ENCODE assay signal across 9 cellular contexts in the genomic region with DNA sequence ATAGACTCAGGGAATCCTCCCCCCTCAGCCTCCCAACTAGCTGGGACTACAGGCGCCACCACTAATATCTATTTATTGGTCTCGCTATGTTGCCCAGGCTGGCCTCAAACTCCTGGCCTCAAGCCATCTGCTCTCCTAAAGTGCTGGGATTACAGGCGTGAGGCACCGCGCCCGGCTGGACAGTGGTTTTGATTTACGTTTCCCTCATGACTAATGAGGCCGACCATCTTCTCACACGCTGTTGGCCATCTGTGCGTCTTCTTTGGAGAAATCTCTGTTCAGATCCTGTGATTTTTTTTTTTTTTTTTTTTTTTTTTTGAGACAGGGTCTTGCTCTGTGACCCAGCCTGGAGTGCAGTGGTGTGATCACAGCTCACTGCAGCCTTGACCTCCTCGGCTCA. TPM values are rescaled to one million over a fixed set of nuclear protein-coding genes. Genes with fewer than 3 reads are reported as not detected.
DNase-seq lines count a peak whose midpoint lies in the region; ATAC-seq, FAIRE-seq and TF ChIP-seq lines count a peak whose summit lies in the region.
"Not testable (repeated sequence)": the region's sequence is repeated elsewhere in the genome, so short reads cannot be mapped to it uniquely, and the experiment has no call there.
"Had no signal": no experiment of that assay in that cellular context is flagged by ENCODE, and none has a peak within 500 bp of the region (broad histone marks: within the 10 kb centered on the region; RNA-seq: fewer than 3 reads in every experiment).

No MANE protein-coding gene starts in this region.

- intact Hi-C loops in A673 (cut with micrococcal nuclease; ENCODE audit: unreplicated experiment); esophagus muscularis mucosa (cut with DNase I): not testable (repeated sequence)

- H3K36me3 ChIP-seq in A673 (ENCODE audit: insufficient read depth, low read length, poor library complexity, severe bottlenecking); esophagus muscularis mucosa; keratinocyte (ENCODE audit: control insufficient read depth in 2 of 2, extremely low read depth in 1 of 2, insufficient read depth in 2 of 2, low read length in 2 of 2): not testable (repeated sequence)

- not testable (repeated sequence) for H4K20me1 ChIP-seq in keratinocyte (ENCODE audit: control insufficient read depth, extremely low read depth, insufficient read depth, low read length)

- H3K4me1 ChIP-seq in A673 (ENCODE audit: insufficient read depth, low read length, poor library complexity, severe bottlenecking) (peaks cover 29% of the 10 kb centered on the region), esophagus muscularis mucosa (peaks cover 52 to 91% (median 84%) of the 10 kb centered on the region in 4 donors), keratinocyte (ENCODE audit: control insufficient read depth, extremely low read depth, insufficient read depth, low read length) (peaks cover 38% of the 10 kb centered on the region)

- H3K9me3 ChIP-seq in A673 (ENCODE audit: low read depth, low read length, poor library complexity, severe bottlenecking); esophagus muscularis mucosa; keratinocyte (ENCODE audit: control insufficient read depth, low read depth, low read length): not testable (repeated sequence)

- dilution Hi-C loops in keratinocyte (cut with MboI; ENCODE audit: extremely low pct_ligation_motif_present, low sequenced_read_pairs), result not testable (repeated sequence)

- peak overlapping the region; percentile 82 for H3K4me3 Mint-ChIP-seq in activated naive CD8-positive, alpha-beta T cell treated with anti-CD3 and anti-CD28 coated beads, Interleukin-2, amount 10 ng/mL, durations not matched to agents 7 days and 5 days
- H3K4me3 Mint-ChIP-seq in stimulated activated naive CD8-positive, alpha-beta T cell treated with anti-CD3 and anti-CD28 coated beads, Interleukin-15, Interleukin-2, amounts not matched to agents 100 ng/mL and 50 ng/mL, for 24 hours, result peak overlapping the region; percentile 66

- H3K27me3 Mint-ChIP-seq in activated naive CD8-positive, alpha-beta T cell treated with anti-CD3 and anti-CD28 coated beads, Interleukin-2, amount 10 ng/mL, durations not matched to agents 7 days and 5 days; stimulated activated naive CD8-positive, alpha-beta T cell treated with anti-CD3 and anti-CD28 coated beads, Interleukin-15, Interleukin-2, amounts not matched to agents 100 ng/mL and 50 ng/mL, for 24 hours: not testable (repeated sequence)

- not testable (repeated sequence) for FAIRE-seq in keratinocyte (lab: Jason Lieb, UNC)

- H3K9me3 Mint-ChIP-seq in activated naive CD8-positive, alpha-beta T cell treated with anti-CD3 and anti-CD28 coated beads, Interleukin-2, amount 10 ng/mL, durations not matched to agents 7 days and 5 days; stimulated activated naive CD8-positive, alpha-beta T cell treated with anti-CD3 and anti-CD28 coated beads, Interleukin-15, Interleukin-2, amounts not matched to agents 100 ng/mL and 50 ng/mL, for 24 hours: not testable (repeated sequence)

- not testable (repeated sequence) for TF ChIP-seq EP300 in esophagus muscularis mucosa (IDR thresholded peaks at IDR 0.05)

- H3K4me2 ChIP-seq in keratinocyte (ENCODE audit: control insufficient read depth, extremely low read depth, insufficient read depth, low read depth, low read length), result peak overlapping the region; percentile 56

- H3K9ac ChIP-seq in keratinocyte (ENCODE audit: control insufficient read depth, extremely low read depth, insufficient read depth, low read length), result not testable (repeated sequence)

- WGBS in esophagus muscularis mucosa, result 43% methylated on average over 9 of the region's 11 CpGs

- not testable (repeated sequence) for H3K36me3 Mint-ChIP-seq in activated naive CD8-positive, alpha-beta T cell treated with anti-CD3 and anti-CD28 coated beads, Interleukin-2, amount 10 ng/mL, durations not matched to agents 7 days and 5 days; stimulated activated naive CD8-positive, alpha-beta T cell treated with anti-CD3 and anti-CD28 coated beads, Interleukin-15, Interleukin-2, amounts not matched to agents 100 ng/mL and 50 ng/mL, for 24 hours (ENCODE audit: low read depth)

- BruUV-seq in A673 (replicated peaks; lab: Mats Ljungman, UMichigan), result not testable (repeated sequence)

- not testable (repeated sequence) for TF ChIP-seq POLR2A in esophagus muscularis mucosa (IDR thresholded peaks at IDR 0.05; ENCODE audit: low read depth)

- H3K79me2 ChIP-seq in keratinocyte (ENCODE audit: control insufficient read depth, insufficient read depth, low read length), result peaks cover 28% of the 10 kb centered on the region

- H3K27me3 ChIP-seq in A673 (replicated peaks; ENCODE audit: insufficient read depth, low read depth, low read length, poor library complexity); esophagus muscularis mucosa; keratinocyte (ENCODE audit: control insufficient read depth, extremely low read depth, insufficient read depth, low read length): not testable (repeated sequence)

- H3K4me1 Mint-ChIP-seq in activated naive CD8-positive, alpha-beta T cell treated with anti-CD3 and anti-CD28 coated beads, Interleukin-2, amount 10 ng/mL, durations not matched to agents 7 days and 5 days, result not testable (repeated sequence)
- H3K4me1 Mint-ChIP-seq in stimulated activated naive CD8-positive, alpha-beta T cell treated with anti-CD3 and anti-CD28 coated beads, Interleukin-15, Interleukin-2, amounts not matched to agents 100 ng/mL and 50 ng/mL, for 24 hours (ENCODE audit: low read depth), result peaks cover 22% of the 10 kb centered on the region

- not testable (repeated sequence) for H3K4me3 ChIP-seq in A673 (ENCODE audit: low read depth, low read length, poor library complexity, severe bottlenecking); esophagus muscularis mucosa; keratinocyte (ENCODE audit: control insufficient read depth in 2 of 3, extremely low read depth in 1 of 3, insufficient read depth in 2 of 3, low read depth in 1 of 3, low read length in 3 of 3)

- TF ChIP-seq CTCF in A673 (conservative IDR thresholded peaks at IDR 0.05; ENCODE audit: low read depth, low read length); RWPE1 (conservative IDR thresholded peaks at IDR 0.05; ENCODE audit: low read depth); esophagus muscularis mucosa (IDR thresholded peaks at IDR 0.05); keratinocyte (optimal IDR thresholded peaks at IDR 0.05 in 1 of 3, IDR thresholded peaks at IDR 0.05 in 1 of 3, conservative IDR thresholded peaks at IDR 0.05 in 1 of 3; ENCODE audit: extremely low read depth in 1 of 3, insufficient read depth in 2 of 3, low read length in 3 of 3): not testable (repeated sequence)

- H3K9me1 ChIP-seq in keratinocyte (ENCODE audit: control insufficient read depth, extremely low read depth, insufficient read depth, low read length), result not testable (repeated sequence)

- POLR2A ChIA-PET in A673 (lab: Charles Lee; ENCODE audit: low non-redundant PET); RWPE1 (lab: Yijun Ruan, JAX; ENCODE audit: low non-redundant PET): not testable (repeated sequence)
- POLR2A ChIA-PET in activated naive CD8-positive, alpha-beta T cell treated with anti-CD3 and anti-CD28 coated beads, Interleukin-2, amount 10 ng/mL, durations not matched to agents 7 days and 5 days (lab: Charles Lee), result interaction anchor here (0.8 kb wide), 1 partner anchor 11 kb away, joined by 3 read pairs; no protein-coding TSS in a partner anchor

- CTCF ChIA-PET in A673 (lab: Charles Lee); RWPE1 (lab: Yijun Ruan, JAX): not testable (repeated sequence)

- peak overlapping the region; percentile 91 for H3K27ac Mint-ChIP-seq in activated naive CD8-positive, alpha-beta T cell treated with anti-CD3 and anti-CD28 coated beads, Interleukin-2, amount 10 ng/mL, durations not matched to agents 7 days and 5 days
- H3K27ac Mint-ChIP-seq in stimulated activated naive CD8-positive, alpha-beta T cell treated with anti-CD3 and anti-CD28 coated beads, Interleukin-15, Interleukin-2, amounts not matched to agents 100 ng/mL and 50 ng/mL, for 24 hours, result not testable (repeated sequence)

- not testable (repeated sequence) for H2AFZ ChIP-seq in keratinocyte (ENCODE audit: control insufficient read depth, low read length)

- not testable (repeated sequence) for ATAC-seq in activated naive CD8-positive, alpha-beta T cell treated with anti-CD3 and anti-CD28 coated beads, Interleukin-2, amount 10 ng/mL, durations not matched to agents 7 days and 5 days (ENCODE audit: low read depth)

- not testable (repeated sequence) for DNase-seq in A673 (ENCODE audit: low spot score); RWPE1 (ENCODE audit: low spot score); activated naive CD8-positive, alpha-beta T cell treated with anti-CD3 and anti-CD28 coated beads, Interleukin-2, amount 10 ng/mL, durations not matched to agents 7 days and 5 days; esophagus muscularis mucosa (ENCODE audit: extremely low spot score); keratinocyte (ENCODE audit: low read depth, low spot score)
- DNase-seq in ELR (ENCODE audit: low read depth) (peak; percentile 82), NCI-H446 treated with DMSO at 0.1 percent for 48 hours (lab: John Stamatoyannopoulos, UW) (peak; percentile 36)

- peak overlapping the region; percentile 82 for H3K27ac ChIP-seq in A673 (ENCODE audit: low read depth, low read length, poor library complexity, severe bottlenecking)
- peak overlapping the region; percentile 96 for H3K27ac ChIP-seq in RWPE1
- peak overlapping the region; percentile 75 to 84 (median 82) for H3K27ac ChIP-seq in esophagus muscularis mucosa (replicated peaks in 1 of 4)
- H3K27ac ChIP-seq in keratinocyte (ENCODE audit: control insufficient read depth, insufficient read depth, low read length), result not testable (repeated sequence)

RNA-seq across cellular contexts. Expression of a gene that starts 6.4 kb away (rescaled TPM):
- total RNA-seq in A673 (2021) (121 and 141 TPM in 2 replicates), esophagus muscularis mucosa (100 to 1,000 TPM; 297 to 459 (median 366) TPM)
- total RNA-seq in activated naive CD8-positive, alpha-beta T cell treated with anti-CD3 and anti-CD28 coated beads, Interleukin-2, amount 10 ng/mL, durations not matched to agents 7 days and 5 days, result 10 to 100 TPM; 95.5 to 97.3 TPM
- 10.6 to 22.9 TPM (median 16.4 TPM) in 3 replicates for polyA plus RNA-seq in keratinocyte
- 11.0 TPM for polyA plus RNA-seq in keratinocyte (2011; ENCODE audit: low read depth)
- 3.8 and 11.5 TPM in 2 replicates for polyA plus RNA-seq in keratinocyte (2011; cell fraction: cytosol; rRNA removed)
- 104 and 139 TPM in 2 replicates for polyA plus RNA-seq in keratinocyte (2011; cell fraction: nucleus; rRNA removed)
- 19.6 and 30.4 TPM in 2 replicates for polyA plus RNA-seq in keratinocyte (2012; ENCODE audit: low replicate concordance)
- polyA minus RNA-seq in keratinocyte, result 39.6 to 62.5 TPM (median 40.9 TPM) in 3 replicates
- polyA minus RNA-seq in keratinocyte (2011; cell fraction: cytosol; rRNA and poly(A)+ RNA removed), result 57.4 TPM
- polyA minus RNA-seq in keratinocyte (2011; cell fraction: nucleus; rRNA and poly(A)+ RNA removed), result 139 and 161 TPM in 2 replicates

RNA-seq across cellular contexts. Expression of a gene that starts 19.2 kb away (rescaled TPM):
- 0.49 and 1.7 TPM in 2 replicates for total RNA-seq in A673 (2021)
- under 1 TPM; 0.40 to 0.69 TPM for total RNA-seq in activated naive CD8-positive, alpha-beta T cell treated with anti-CD3 and anti-CD28 coated beads, Interleukin-2, amount 10 ng/mL, durations not matched to agents 7 days and 5 days
- not detected for total RNA-seq in esophagus muscularis mucosa
- 0.44 to 0.91 TPM (median 0.58 TPM) in 3 replicates for polyA plus RNA-seq in keratinocyte
- polyA plus RNA-seq in keratinocyte (2011; ENCODE audit: low read depth), result not detected
- 0.21 and 0.70 TPM in 2 replicates for polyA plus RNA-seq in keratinocyte (2011; cell fraction: cytosol; rRNA removed)
- polyA plus RNA-seq in keratinocyte (2011; cell fraction: nucleus; rRNA removed), result 1.0 and 2.2 TPM in 2 replicates
- 0.83 and 1.5 TPM in 2 replicates for polyA plus RNA-seq in keratinocyte (2012; ENCODE audit: low replicate concordance)
- 0.23 to 0.77 TPM in 2 of 3 replicates, not detected in the other for polyA minus RNA-seq in keratinocyte
- not detected for polyA minus RNA-seq in keratinocyte (2011; cell fraction: cytosol; rRNA and poly(A)+ RNA removed)
- 0.74 and 1.2 TPM in 2 replicates for polyA minus RNA-seq in keratinocyte (2011; cell fraction: nucleus; rRNA and poly(A)+ RNA removed)
- total RNA-seq: tibial nerve had no signal

RNA-seq across cellular contexts. Expression of a gene that starts 26.3 kb away (rescaled TPM):
- total RNA-seq in A673 (2021) (96.7 and 97.4 TPM in 2 replicates), esophagus muscularis mucosa (10 to 100 TPM; 42.6 to 64.5 (median 54.3) TPM)
- 10 to 100 TPM; 50.2 to 51.8 TPM for total RNA-seq in activated naive CD8-positive, alpha-beta T cell treated with anti-CD3 and anti-CD28 coated beads, Interleukin-2, amount 10 ng/mL, durations not matched to agents 7 days and 5 days
- polyA plus RNA-seq in keratinocyte, result 38.4 to 52.1 TPM (median 45.9 TPM) in 3 replicates
- polyA plus RNA-seq in keratinocyte (2011; ENCODE audit: low read depth), result 28.3 TPM
- polyA plus RNA-seq in keratinocyte (2011; cell fraction: cytosol; rRNA removed), result 37.3 and 68.2 TPM in 2 replicates
- polyA plus RNA-seq in keratinocyte (2011; cell fraction: nucleus; rRNA removed), result 51.7 and 65.5 TPM in 2 replicates
- polyA plus RNA-seq in keratinocyte (2012; ENCODE audit: low replicate concordance), result 41.9 and 72.5 TPM in 2 replicates
- 54.2 to 122 TPM (median 60.8 TPM) in 3 replicates for polyA minus RNA-seq in keratinocyte
- 96.1 TPM for polyA minus RNA-seq in keratinocyte (2011; cell fraction: cytosol; rRNA and poly(A)+ RNA removed)
- polyA minus RNA-seq in keratinocyte (2011; cell fraction: nucleus; rRNA and poly(A)+ RNA removed), result 35.2 and 37.6 TPM in 2 replicates
